Comparison of ENCODE assay signal across 1 cellular context in the genomic region with DNA sequence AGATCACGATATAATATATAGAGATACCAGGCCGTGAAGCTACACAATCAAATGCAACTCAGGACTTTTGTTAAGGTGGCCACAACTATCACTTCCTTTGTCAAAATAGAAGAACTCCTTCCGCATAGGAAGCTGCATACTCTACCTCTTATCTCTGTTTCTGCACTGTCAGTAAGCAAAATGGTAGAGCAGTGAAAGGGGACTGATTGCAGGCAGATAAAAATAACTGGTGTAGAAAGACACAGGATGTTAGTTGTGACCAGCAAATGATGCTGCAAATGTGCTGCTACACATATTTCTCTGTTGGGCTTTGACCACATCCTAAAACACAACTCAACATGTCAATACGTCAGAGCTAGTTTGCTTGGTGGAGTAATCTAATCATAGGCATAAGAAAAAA.
TF ChIP-seq lines count a peak whose summit lies in the region.

No MANE protein-coding gene starts in this region.

TF ChIP-seq in H1, 55 proteins besides CTCF, POLR2A, EP300 and RAD21:
- no peak for TF ChIP-seq SAP30 (IDR thresholded peaks at IDR 0.05; ENCODE audit: insufficient read depth, insufficient replicate concordance, low read length)
- no peak for TF ChIP-seq HDAC6 (IDR thresholded peaks at IDR 0.05; ENCODE audit: low read depth, low read length)
- TF ChIP-seq TAF7 (optimal IDR thresholded peaks at IDR 0.05; ENCODE audit: borderline replicate concordance, low read depth, low read length): no peak
- TF ChIP-seq SRF (IDR thresholded peaks at IDR 0.05; ENCODE audit: low read depth, low read length): no peak
- no peak for TF ChIP-seq NRF1 (IDR thresholded peaks at IDR 0.05; ENCODE audit: low read depth, low read length)
- no peak for TF ChIP-seq RFX5 (IDR thresholded peaks at IDR 0.05; ENCODE audit: borderline replicate concordance, low read depth, low read length)
- no peak for TF ChIP-seq RXRA (IDR thresholded peaks at IDR 0.05; ENCODE audit: insufficient read depth, low read depth, low read length)
- TF ChIP-seq CBX8 (IDR thresholded peaks at IDR 0.05; ENCODE audit: borderline replicate concordance, low read depth, low read length): no peak
- TF ChIP-seq, protein P1, sequence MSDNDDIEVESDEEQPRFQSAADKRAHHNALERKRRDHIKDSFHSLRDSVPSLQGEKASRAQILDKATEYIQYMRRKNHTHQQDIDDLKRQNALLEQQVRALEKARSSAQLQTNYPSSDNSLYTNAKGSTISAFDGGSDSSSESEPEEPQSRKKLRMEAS (IDR thresholded peaks at IDR 0.05): no peak
- no peak for TF ChIP-seq KDM5A (IDR thresholded peaks at IDR 0.05; ENCODE audit: low read length)
- no peak for TF ChIP-seq RBBP5 (IDR thresholded peaks at IDR 0.05; ENCODE audit: borderline replicate concordance, low read depth, low read length)
- no peak for TF ChIP-seq MAFK (IDR thresholded peaks at IDR 0.05; ENCODE audit: low read depth, low read length)
- no peak for TF ChIP-seq SIX5 (IDR thresholded peaks at IDR 0.05; ENCODE audit: low read depth, low read length)
- no peak for TF ChIP-seq SP1 (IDR thresholded peaks at IDR 0.05; ENCODE audit: low read depth, low read length)
- no peak for TF ChIP-seq SIRT6 (IDR thresholded peaks at IDR 0.05; ENCODE audit: low read length)
